Comparison of ENCODE assay signal across 1 cellular context in genomic region chrX:46722742-46723568, GRCh38.
TF ChIP-seq lines count a peak whose summit lies in the region.

No MANE protein-coding gene starts in this region.

TF ChIP-seq in H1, 55 proteins besides CTCF, POLR2A, EP300 and RAD21:
- TF ChIP-seq CTBP2 (IDR thresholded peaks at IDR 0.05; ENCODE audit: borderline replicate concordance, insufficient read depth, insufficient read length, low read length), result no peak
- no peak for TF ChIP-seq E2F6 (IDR thresholded peaks at IDR 0.05)
- TF ChIP-seq KDM4A (IDR thresholded peaks at IDR 0.05; ENCODE audit: low read depth, low read length, severe bottlenecking), result no peak
- no peak for TF ChIP-seq NANOG (IDR thresholded peaks at IDR 0.05; ENCODE audit: insufficient read depth, low read depth, low read length, poor library complexity, severe bottlenecking)
- TF ChIP-seq ATF2 (IDR thresholded peaks at IDR 0.05; ENCODE audit: low read length), result no peak
- TF ChIP-seq RBBP5 (IDR thresholded peaks at IDR 0.05; ENCODE audit: borderline replicate concordance, low read depth, low read length), result no peak
- no peak for TF ChIP-seq CBX5 (IDR thresholded peaks at IDR 0.05; ENCODE audit: low read depth, low read length)
- no peak for TF ChIP-seq NRF1 (IDR thresholded peaks at IDR 0.05; ENCODE audit: low read depth, low read length)
- no peak for TF ChIP-seq GABPA (IDR thresholded peaks at IDR 0.05; ENCODE audit: borderline replicate concordance, insufficient read depth, low read length)
- TF ChIP-seq TAF1 (IDR thresholded peaks at IDR 0.05; ENCODE audit: low read depth, low read length), result no peak
- no peak for TF ChIP-seq SUZ12 (IDR thresholded peaks at IDR 0.05; ENCODE audit: low read length)
- TF ChIP-seq USF2 (IDR thresholded peaks at IDR 0.05; ENCODE audit: low read length), result no peak
- no peak for TF ChIP-seq SIX5 (IDR thresholded peaks at IDR 0.05; ENCODE audit: low read depth, low read length)
